In the genomic region with DNA sequence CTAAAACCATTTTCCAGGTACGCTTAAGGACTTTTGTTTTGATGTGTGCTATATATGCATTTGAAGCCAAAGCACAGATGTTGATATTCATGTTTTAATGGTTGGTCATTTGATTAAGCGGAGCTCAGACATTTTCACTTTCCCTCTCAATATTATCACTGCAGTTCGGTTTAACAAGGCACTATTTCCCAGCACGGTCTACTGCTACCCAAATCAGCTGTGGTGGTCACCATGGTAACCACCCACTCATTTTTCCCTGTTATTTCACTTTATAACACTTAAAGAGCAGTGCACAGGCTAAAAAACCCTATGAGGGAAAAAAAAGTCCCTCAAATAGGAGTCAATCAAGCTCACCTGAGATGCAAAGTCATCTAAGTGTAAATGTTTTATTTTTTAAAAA, we compare ENCODE assay signal across 13 cellular contexts.
DNase-seq lines count a peak whose midpoint lies in the region; ATAC-seq and TF ChIP-seq lines count a peak whose summit lies in the region.
"Had no signal": no experiment of that assay in that cellular context is flagged by ENCODE, and none has a peak within 500 bp of the region (broad histone marks: within the 10 kb centered on the region; RNA-seq: fewer than 3 reads in every experiment).

No MANE protein-coding gene starts in this region.

- TF ChIP-seq POLR2A in prostate gland (IDR thresholded peaks at IDR 0.05), result no peak

- intact Hi-C loops in prostate gland (cut with DNase I), result loop anchor here (2.0 kb wide), 1 partner anchor 433 kb away; no protein-coding TSS in a partner anchor

- ATAC-seq in GM21723 (IDR thresholded peaks at IDR 0.05; ENCODE audit: unreplicated experiment) (peak; percentile 63), WTC11 (no peak), GM21576 (IDR thresholded peaks at IDR 0.05; ENCODE audit: unreplicated experiment) (no peak), GM18517 (IDR thresholded peaks at IDR 0.05; ENCODE audit: unreplicated experiment) (no peak)
- ATAC-seq in stimulated activated effector memory CD8-positive, alpha-beta T cell treated with anti-CD3 and anti-CD28 coated beads, Interleukin-12 subunit alpha, Interleukin-12 subunit beta, amount 100 ng/mL, for 72 hours, result no peak
- ATAC-seq: activated CD8-positive, alpha-beta T cell treated with anti-CD3 and anti-CD28 coated beads for 36 hours had no signal

- H3K27ac Mint-ChIP-seq in WTC11, result peak overlapping the region; percentile 99
- no peak overlapping the region for H3K27ac Mint-ChIP-seq in stimulated activated effector memory CD8-positive, alpha-beta T cell treated with anti-CD3 and anti-CD28 coated beads, Interleukin-12 subunit alpha, Interleukin-12 subunit beta, amount 100 ng/mL, for 72 hours
- H3K27ac Mint-ChIP-seq: activated CD8-positive, alpha-beta T cell treated with anti-CD3 and anti-CD28 coated beads for 36 hours; activated naive CD8-positive, alpha-beta T cell treated with anti-CD3 and anti-CD28 coated beads for 36 hours had no signal

- no peaks in the 10 kb centered on the region for H3K27me3 Mint-ChIP-seq in WTC11 (ENCODE audit: low read depth)

- CTCF ChIA-PET in WTC11 (lab: Charles Lee), result interaction anchor here (1.0 to 3.5 kb wide), 6 partner anchors 14 to 476 kb away, joined by 3 to 27 read pairs (median 4); no protein-coding TSS in a partner anchor

- POLR2A ChIA-PET in WTC11 (lab: Charles Lee), result interaction anchor here (0.6 to 1.1 kb wide), 4 partner anchors 16 to 440 kb away, joined by 3 to 4 read pairs (median 4); partner anchors contain the start of gene CCDC90B

- H3K36me3 ChIP-seq in GM06990 (ENCODE audit: control insufficient read depth, insufficient read depth, low read length) (no peaks in the 10 kb centered on the region), prostate gland (no peaks in the 10 kb centered on the region)

- no peaks in the 10 kb centered on the region for H3K9me3 Mint-ChIP-seq in WTC11
- no peaks in the 10 kb centered on the region for H3K9me3 Mint-ChIP-seq in stimulated activated effector memory CD8-positive, alpha-beta T cell treated with anti-CD3 and anti-CD28 coated beads, Interleukin-12 subunit alpha, Interleukin-12 subunit beta, amount 100 ng/mL, for 72 hours
- H3K9me3 Mint-ChIP-seq: activated CD8-positive, alpha-beta T cell treated with anti-CD3 and anti-CD28 coated beads for 36 hours; activated naive CD8-positive, alpha-beta T cell treated with anti-CD3 and anti-CD28 coated beads for 36 hours had no signal

- no peaks in the 10 kb centered on the region for H3K27me3 ChIP-seq in GM06990 (replicated peaks; ENCODE audit: control insufficient read depth, insufficient read depth, low read length)
- no peaks in the 10 kb centered on the region for H3K27me3 ChIP-seq in prostate gland (replicated peaks; ENCODE audit: insufficient read depth)

- 30% methylated on average over 4 of the region's 4 CpGs for WGBS in prostate gland

- no peaks in the 10 kb centered on the region for H3K9me3 ChIP-seq in prostate gland

- TF ChIP-seq CTCF in GM06990 (IDR thresholded peaks at IDR 0.05; ENCODE audit: insufficient read depth, low read length, poor library complexity, severe bottlenecking) (no peak), WTC11 (IDR thresholded peaks at IDR 0.05) (no peak), prostate gland (IDR thresholded peaks at IDR 0.05) (no peak)

- H3K4me1 ChIP-seq in prostate gland (replicated peaks), result peaks cover 3% of the 10 kb centered on the region

- H3K36me3 Mint-ChIP-seq in WTC11, result no peaks in the 10 kb centered on the region
- H3K36me3 Mint-ChIP-seq in stimulated activated effector memory CD8-positive, alpha-beta T cell treated with anti-CD3 and anti-CD28 coated beads, Interleukin-12 subunit alpha, Interleukin-12 subunit beta, amount 100 ng/mL, for 72 hours, result no peaks in the 10 kb centered on the region
- H3K36me3 Mint-ChIP-seq: activated naive CD8-positive, alpha-beta T cell treated with anti-CD3 and anti-CD28 coated beads for 36 hours had no signal

- DNase-seq in GM06990 (ENCODE audit: extremely low read depth, insufficient read length) (no peak), WTC11 (ENCODE audit: low spot score) (no peak), myocyte (ENCODE audit: low read depth) (peak; percentile 5), prostate gland (ENCODE audit: low spot score) (no peak)
- DNase-seq in stimulated activated effector memory CD8-positive, alpha-beta T cell treated with anti-CD3 and anti-CD28 coated beads, Interleukin-12 subunit alpha, Interleukin-12 subunit beta, amount 100 ng/mL, for 72 hours (ENCODE audit: low spot score in 2 of 2), result no peak
- DNase-seq: activated CD8-positive, alpha-beta T cell treated with anti-CD3 and anti-CD28 coated beads for 36 hours; activated naive CD8-positive, alpha-beta T cell treated with anti-CD3 and anti-CD28 coated beads for 36 hours; NCI-H187 treated with DMSO at 0.1 percent for 48 hours; right cardiac atrium; T-helper 1 cell had no signal

- H3K4me1 Mint-ChIP-seq in WTC11, result peaks cover 56% of the 10 kb centered on the region
- H3K4me1 Mint-ChIP-seq in stimulated activated effector memory CD8-positive, alpha-beta T cell treated with anti-CD3 and anti-CD28 coated beads, Interleukin-12 subunit alpha, Interleukin-12 subunit beta, amount 100 ng/mL, for 72 hours, result peaks cover 6% of the 10 kb centered on the region

- H3K27ac ChIP-seq in prostate gland, result peak overlapping the region in 1 of 2 donors; percentile 74

- H3K4me3 ChIP-seq in GM06990 (replicated peaks; ENCODE audit: low read depth, low read length), result peak overlapping the region; percentile 17; the same call in 1 of the 2 replicates
- H3K4me3 ChIP-seq in prostate gland, result no peak overlapping the region

- peak overlapping the region; percentile 78 for H3K4me3 Mint-ChIP-seq in WTC11
- no peak overlapping the region for H3K4me3 Mint-ChIP-seq in stimulated activated effector memory CD8-positive, alpha-beta T cell treated with anti-CD3 and anti-CD28 coated beads, Interleukin-12 subunit alpha, Interleukin-12 subunit beta, amount 100 ng/mL, for 72 hours
- H3K4me3 Mint-ChIP-seq: activated CD8-positive, alpha-beta T cell treated with anti-CD3 and anti-CD28 coated beads for 36 hours; activated naive CD8-positive, alpha-beta T cell treated with anti-CD3 and anti-CD28 coated beads for 36 hours had no signal

TF ChIP-seq in WTC11, 78 proteins besides CTCF, POLR2A, EP300 and RAD21 (continues in another document):
- TF ChIP-seq, protein P1, sequence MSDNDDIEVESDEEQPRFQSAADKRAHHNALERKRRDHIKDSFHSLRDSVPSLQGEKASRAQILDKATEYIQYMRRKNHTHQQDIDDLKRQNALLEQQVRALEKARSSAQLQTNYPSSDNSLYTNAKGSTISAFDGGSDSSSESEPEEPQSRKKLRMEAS (CRISPR knock-in tag; IDR thresholded peaks at IDR 0.05), result no peak
- TF ChIP-seq ATF1 (CRISPR knock-in tag; IDR thresholded peaks at IDR 0.05) (no peak), SOX15 (CRISPR knock-in tag; IDR thresholded peaks at IDR 0.05) (no peak), NFE2L1 (CRISPR knock-in tag; IDR thresholded peaks at IDR 0.05) (no peak), ZNF281 (CRISPR knock-in tag; IDR thresholded peaks at IDR 0.05) (no peak)
- TF ChIP-seq, protein P2, sequence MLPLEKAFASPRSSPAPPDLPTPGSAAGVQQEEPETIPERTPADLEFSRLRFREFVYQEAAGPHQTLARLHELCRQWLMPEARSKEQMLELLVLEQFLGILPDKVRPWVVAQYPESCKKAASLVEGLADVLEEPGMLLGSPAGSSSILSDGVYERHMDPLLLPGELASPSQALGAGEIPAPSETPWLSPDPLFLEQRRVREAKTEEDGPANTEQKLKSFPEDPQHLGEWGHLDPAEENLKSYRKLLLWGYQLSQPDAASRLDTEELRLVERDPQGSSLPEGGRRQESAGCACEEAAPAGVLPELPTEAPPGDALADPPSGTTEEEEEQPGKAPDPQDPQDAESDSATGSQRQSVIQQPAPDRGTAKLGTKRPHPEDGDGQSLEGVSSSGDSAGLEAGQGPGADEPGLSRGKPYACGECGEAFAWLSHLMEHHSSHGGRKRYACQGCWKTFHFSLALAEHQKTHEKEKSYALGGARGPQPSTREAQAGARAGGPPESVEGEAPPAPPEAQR (CRISPR knock-in tag; IDR thresholded peaks at IDR 0.05), result no peak
- TF ChIP-seq, protein P3, sequence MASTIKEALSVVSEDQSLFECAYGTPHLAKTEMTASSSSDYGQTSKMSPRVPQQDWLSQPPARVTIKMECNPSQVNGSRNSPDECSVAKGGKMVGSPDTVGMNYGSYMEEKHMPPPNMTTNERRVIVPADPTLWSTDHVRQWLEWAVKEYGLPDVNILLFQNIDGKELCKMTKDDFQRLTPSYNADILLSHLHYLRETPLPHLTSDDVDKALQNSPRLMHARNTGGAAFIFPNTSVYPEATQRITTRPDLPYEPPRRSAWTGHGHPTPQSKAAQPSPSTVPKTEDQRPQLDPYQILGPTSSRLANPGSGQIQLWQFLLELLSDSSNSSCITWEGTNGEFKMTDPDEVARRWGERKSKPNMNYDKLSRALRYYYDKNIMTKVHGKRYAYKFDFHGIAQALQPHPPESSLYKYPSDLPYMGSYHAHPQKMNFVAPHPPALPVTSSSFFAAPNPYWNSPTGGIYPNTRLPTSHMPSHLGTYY (CRISPR knock-in tag; IDR thresholded peaks at IDR 0.05), result no peak
